In the genomic region with DNA sequence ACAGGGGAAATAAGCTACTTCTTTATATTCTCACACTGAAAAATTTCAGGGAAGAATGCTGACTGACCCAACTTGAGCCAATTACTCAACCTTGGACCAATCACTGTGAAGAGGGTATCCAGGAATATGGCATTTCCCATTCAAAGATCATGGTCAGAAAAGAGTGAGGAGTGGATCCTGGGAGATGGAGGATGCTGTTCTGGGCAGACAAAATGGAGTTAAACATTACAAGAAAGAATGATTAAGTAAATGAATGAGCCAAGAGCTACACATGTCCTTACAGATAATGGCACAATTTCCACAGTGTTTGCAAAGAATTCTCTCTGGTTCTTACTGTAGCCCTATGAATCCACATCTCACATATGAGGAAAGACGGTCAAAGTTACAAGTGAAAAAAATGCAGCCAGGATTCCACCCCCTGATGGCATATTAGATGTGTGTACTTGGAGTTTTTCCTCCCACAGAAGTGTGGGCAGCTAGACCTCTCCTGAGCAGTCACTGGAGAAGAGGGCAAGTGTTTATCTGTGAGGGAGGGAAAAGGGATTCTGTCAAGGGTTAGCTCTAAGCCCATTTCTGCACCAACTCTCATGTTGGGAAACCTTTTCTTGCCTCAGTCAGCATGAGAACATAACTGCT, we compare ENCODE assay signal across 1 cellular context.
TF ChIP-seq lines count a peak whose summit lies in the region.

No MANE protein-coding gene starts in this region.

TF ChIP-seq in endothelial cell of umbilical vein, 7 proteins besides CTCF, POLR2A, EP300 and RAD21:
- TF ChIP-seq EZH2 (IDR thresholded peaks at IDR 0.05; ENCODE audit: borderline replicate concordance, low read depth, low read length, severe bottlenecking), result no peak
- TF ChIP-seq MYC (IDR thresholded peaks at IDR 0.05; ENCODE audit: low read depth, low read length), result no peak
- no peak for TF ChIP-seq JUN (IDR thresholded peaks at IDR 0.05; ENCODE audit: borderline replicate concordance, insufficient read depth, insufficient read length, low read depth)
